In genomic region chr3:195879416-195880036, GRCh38 we compare ENCODE assay signal across 1 cellular context.
TF ChIP-seq lines count a peak whose summit lies in the region.

No MANE protein-coding gene starts in this region.

TF ChIP-seq in SK-N-SH treated with all-trans-retinoic acid at 6 μM for 48 hours, 23 proteins besides CTCF, POLR2A, EP300 and RAD21:
- no peak for TF ChIP-seq ZFP3 (CRISPR knock-in tag; IDR thresholded peaks at IDR 0.05)
- no peak for TF ChIP-seq RARB (CRISPR knock-in tag; IDR thresholded peaks at IDR 0.05)
- no peak for TF ChIP-seq CSDC2 (CRISPR knock-in tag; IDR thresholded peaks at IDR 0.05)
- no peak for TF ChIP-seq ZNF8 (CRISPR knock-in tag; IDR thresholded peaks at IDR 0.05)
- TF ChIP-seq GLIS3 (CRISPR knock-in tag; IDR thresholded peaks at IDR 0.05), result no peak
- TF ChIP-seq TOX (CRISPR knock-in tag; IDR thresholded peaks at IDR 0.05; ENCODE audit: borderline replicate concordance), result no peak
- no peak for TF ChIP-seq SNAI2 (CRISPR knock-in tag; IDR thresholded peaks at IDR 0.05)
- no peak for TF ChIP-seq ZNF565 (CRISPR knock-in tag; conservative IDR thresholded peaks at IDR 0.05; ENCODE audit: low read depth)
- TF ChIP-seq BACH2 (CRISPR knock-in tag; IDR thresholded peaks at IDR 0.05; ENCODE audit: borderline replicate concordance), result no peak
- TF ChIP-seq TCF4 (CRISPR knock-in tag; IDR thresholded peaks at IDR 0.05; ENCODE audit: borderline replicate concordance), result no peak
- TF ChIP-seq, protein P1, sequence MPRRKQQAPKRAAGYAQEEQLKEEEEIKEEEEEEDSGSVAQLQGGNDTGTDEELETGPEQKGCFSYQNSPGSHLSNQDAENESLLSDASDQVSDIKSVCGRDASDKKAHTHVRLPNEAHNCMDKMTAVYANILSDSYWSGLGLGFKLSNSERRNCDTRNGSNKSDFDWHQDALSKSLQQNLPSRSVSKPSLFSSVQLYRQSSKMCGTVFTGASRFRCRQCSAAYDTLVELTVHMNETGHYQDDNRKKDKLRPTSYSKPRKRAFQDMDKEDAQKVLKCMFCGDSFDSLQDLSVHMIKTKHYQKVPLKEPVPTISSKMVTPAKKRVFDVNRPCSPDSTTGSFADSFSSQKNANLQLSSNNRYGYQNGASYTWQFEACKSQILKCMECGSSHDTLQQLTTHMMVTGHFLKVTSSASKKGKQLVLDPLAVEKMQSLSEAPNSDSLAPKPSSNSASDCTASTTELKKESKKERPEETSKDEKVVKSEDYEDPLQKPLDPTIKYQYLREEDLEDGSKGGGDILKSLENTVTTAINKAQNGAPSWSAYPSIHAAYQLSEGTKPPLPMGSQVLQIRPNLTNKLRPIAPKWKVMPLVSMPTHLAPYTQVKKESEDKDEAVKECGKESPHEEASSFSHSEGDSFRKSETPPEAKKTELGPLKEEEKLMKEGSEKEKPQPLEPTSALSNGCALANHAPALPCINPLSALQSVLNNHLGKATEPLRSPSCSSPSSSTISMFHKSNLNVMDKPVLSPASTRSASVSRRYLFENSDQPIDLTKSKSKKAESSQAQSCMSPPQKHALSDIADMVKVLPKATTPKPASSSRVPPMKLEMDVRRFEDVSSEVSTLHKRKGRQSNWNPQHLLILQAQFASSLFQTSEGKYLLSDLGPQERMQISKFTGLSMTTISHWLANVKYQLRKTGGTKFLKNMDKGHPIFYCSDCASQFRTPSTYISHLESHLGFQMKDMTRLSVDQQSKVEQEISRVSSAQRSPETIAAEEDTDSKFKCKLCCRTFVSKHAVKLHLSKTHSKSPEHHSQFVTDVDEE (CRISPR knock-in tag; IDR thresholded peaks at IDR 0.05), result no peak
- TF ChIP-seq ISL1 (CRISPR knock-in tag; IDR thresholded peaks at IDR 0.05), result no peak
- TF ChIP-seq, protein P2, sequence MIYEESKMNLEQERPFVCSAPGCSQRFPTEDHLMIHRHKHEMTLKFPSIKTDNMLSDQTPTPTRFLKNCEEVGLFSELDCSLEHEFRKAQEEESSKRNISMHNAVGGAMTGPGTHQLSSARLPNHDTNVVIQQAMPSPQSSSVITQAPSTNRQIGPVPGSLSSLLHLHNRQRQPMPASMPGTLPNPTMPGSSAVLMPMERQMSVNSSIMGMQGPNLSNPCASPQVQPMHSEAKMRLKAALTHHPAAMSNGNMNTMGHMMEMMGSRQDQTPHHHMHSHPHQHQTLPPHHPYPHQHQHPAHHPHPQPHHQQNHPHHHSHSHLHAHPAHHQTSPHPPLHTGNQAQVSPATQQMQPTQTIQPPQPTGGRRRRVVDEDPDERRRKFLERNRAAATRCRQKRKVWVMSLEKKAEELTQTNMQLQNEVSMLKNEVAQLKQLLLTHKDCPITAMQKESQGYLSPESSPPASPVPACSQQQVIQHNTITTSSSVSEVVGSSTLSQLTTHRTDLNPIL (CRISPR knock-in tag; IDR thresholded peaks at IDR 0.05; ENCODE audit: low read depth), result no peak
- TF ChIP-seq ESRRG (CRISPR knock-in tag; IDR thresholded peaks at IDR 0.05), result no peak
- TF ChIP-seq ZNF70 (CRISPR knock-in tag; IDR thresholded peaks at IDR 0.05), result no peak
- no peak for TF ChIP-seq CSRNP3 (CRISPR knock-in tag; IDR thresholded peaks at IDR 0.05)
